In the genomic region with DNA sequence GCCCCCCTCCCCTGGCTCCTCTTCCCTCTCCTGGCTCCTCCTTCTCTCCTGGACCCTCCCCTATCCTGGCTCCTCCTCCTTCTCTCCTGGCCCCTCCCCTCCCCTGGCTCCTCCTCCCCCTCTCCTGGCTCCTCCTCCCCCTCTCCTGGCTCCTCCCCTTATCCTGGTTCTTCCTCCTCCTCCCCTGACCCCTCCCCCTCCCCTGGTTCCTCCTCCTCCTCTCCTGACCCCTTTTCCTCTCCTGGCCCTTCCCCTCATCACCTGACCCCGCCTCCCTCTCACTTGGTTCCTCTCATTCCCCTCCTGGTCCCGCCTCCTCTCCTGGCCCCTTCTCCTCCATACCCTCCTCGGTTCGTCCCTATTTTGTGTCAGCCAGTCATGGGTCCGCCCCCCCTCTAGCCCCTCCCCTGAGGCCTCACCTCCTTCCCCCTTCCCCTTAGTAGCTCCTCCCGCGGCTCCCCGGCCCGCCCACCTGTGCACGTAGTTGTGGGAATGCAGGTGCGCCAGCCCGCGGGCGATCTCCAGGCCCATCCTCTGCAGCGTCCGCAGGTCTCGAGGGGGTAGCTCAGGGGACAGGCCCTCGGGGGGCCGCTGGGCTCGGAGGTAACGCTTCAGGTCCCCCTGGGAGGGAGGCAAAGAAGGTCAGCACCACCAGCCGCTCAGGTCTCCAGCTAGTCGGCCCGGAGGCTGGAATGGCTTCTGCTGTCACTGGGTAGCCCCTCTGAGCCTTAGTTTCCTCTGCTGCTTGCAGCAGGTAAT, we compare ENCODE assay signal across 6 cellular contexts. TPM values are rescaled to one million over a fixed set of nuclear protein-coding genes. Genes with fewer than 3 reads are reported as not detected.
DNase-seq lines count a peak whose midpoint lies in the region; ATAC-seq lines count a peak whose summit lies in the region.

No MANE protein-coding gene starts in this region.

- ATAC-seq in GM21526 (IDR thresholded peaks at IDR 0.05; ENCODE audit: low FRiP score, unreplicated experiment) (no peak), GM18517 (IDR thresholded peaks at IDR 0.05; ENCODE audit: unreplicated experiment) (no peak)

- H3K27ac ChIP-seq in GM23248, result no peak overlapping the region

- H3F3A ChIP-seq in GM23248 (ENCODE audit: insufficient read depth), result no peaks in the 10 kb centered on the region

- in situ Hi-C loops in GM23248 (cut with MboI), result no loop called here

- 19 to 22% methylated on average over 19 to 24 of the region's 24 CpGs for WGBS in GM23248 (ENCODE audit: low coverage in 1 of 2, low lambda C conversion rate in 2 of 2, missing lambda C conversion rate in 2 of 2), 2 experiments

- H3K79me2 ChIP-seq in GM23248 (ENCODE audit: insufficient read depth), result no peaks in the 10 kb centered on the region

- no peak overlapping the region for H3K4me2 ChIP-seq in GM23248 (ENCODE audit: unreplicated experiment)

- H3K27me3 ChIP-seq in GM23248 (replicated peaks; ENCODE audit: insufficient read depth), result peaks cover 26% of the 10 kb centered on the region

- no peaks in the 10 kb centered on the region for H3K36me3 ChIP-seq in GM23248 (ENCODE audit: low read depth)

- no peaks in the 10 kb centered on the region for H3K4me1 ChIP-seq in GM23248 (ENCODE audit: insufficient read depth)

- no peak overlapping the region for H3K9ac ChIP-seq in GM23248

- H4K20me1 ChIP-seq in GM23248 (ENCODE audit: insufficient read depth), result no peaks in the 10 kb centered on the region

- no peaks in the 10 kb centered on the region for H3K9me3 ChIP-seq in GM23248 (ENCODE audit: low read depth)

- no peaks in the 10 kb centered on the region for H3K9me2 ChIP-seq in GM23248 (ENCODE audit: insufficient read depth)

- DNase-seq in GM23248 (peak; percentile 52), NOMO-1 (lab: John Stamatoyannopoulos, UW; ENCODE audit: unreplicated experiment in 2 of 2) (peak; percentile 95 to 97), activated gamma-delta T cell (lab: John Stamatoyannopoulos, UW) (peak; percentile 35), medulla oblongata (ENCODE audit: extremely low spot score) (peak; percentile 71)

- H2AFZ ChIP-seq in GM23248, result no peak overlapping the region

- no peak overlapping the region for H3K4me3 ChIP-seq in GM23248

RNA-seq across cellular contexts. Expression of gene LMTK3, which starts 9.5 kb away (rescaled TPM):
- 0.22 TPM in 1 of 2 replicates, not detected in the other for total RNA-seq in GM23248 (2014; rRNA removed; shearing (Covaris generic))
- not detected in 2 replicates for polyA plus RNA-seq in GM23248 (2016; fragmentation: Nextera tagmentation; extraction: Ambion mirVana)

RNA-seq across cellular contexts. Expression of gene CYTH2, which starts 33.0 kb away (rescaled TPM):
- 80.7 and 86.0 TPM in 2 replicates for total RNA-seq in GM23248 (2014; rRNA removed; shearing (Covaris generic))
- polyA plus RNA-seq in GM23248 (2016; fragmentation: Nextera tagmentation; extraction: Ambion mirVana), result 40.9 and 41.6 TPM in 2 replicates

RNA-seq across cellular contexts. Expression of gene KCNJ14, which starts 46.8 kb away (rescaled TPM):
- 0.97 and 1.1 TPM in 2 replicates for total RNA-seq in GM23248 (2014; rRNA removed; shearing (Covaris generic))
- polyA plus RNA-seq in GM23248 (2016; fragmentation: Nextera tagmentation; extraction: Ambion mirVana), result 0.47 and 0.48 TPM in 2 replicates

RNA-seq across cellular contexts. Expression of gene SULT2B1, which starts 49.8 kb away (rescaled TPM):
- not detected in 2 replicates for total RNA-seq in GM23248 (2014; rRNA removed; shearing (Covaris generic))
- polyA plus RNA-seq in GM23248 (2016; fragmentation: Nextera tagmentation; extraction: Ambion mirVana), result not detected in 2 replicates

RNA-seq across cellular contexts. Expression of gene GRWD1, which starts 56.4 kb away (rescaled TPM):
- total RNA-seq in GM23248 (2014; rRNA removed; shearing (Covaris generic)), result 36.6 and 38.7 TPM in 2 replicates
- 34.1 and 41.5 TPM in 2 replicates for polyA plus RNA-seq in GM23248 (2016; fragmentation: Nextera tagmentation; extraction: Ambion mirVana)

Comparison
In these comparisons a context has a peak if more than half of its experiments do, and no peak if none do; other contexts are left out.
1. DNase-seq: peak in every context shown above with its lines; median percentile 96 in NOMO-1; 71 in medulla oblongata; 52 in GM23248; 35 in activated gamma-delta T cell.